ENCODE assay signal across 8 cellular contexts in the genomic region with DNA sequence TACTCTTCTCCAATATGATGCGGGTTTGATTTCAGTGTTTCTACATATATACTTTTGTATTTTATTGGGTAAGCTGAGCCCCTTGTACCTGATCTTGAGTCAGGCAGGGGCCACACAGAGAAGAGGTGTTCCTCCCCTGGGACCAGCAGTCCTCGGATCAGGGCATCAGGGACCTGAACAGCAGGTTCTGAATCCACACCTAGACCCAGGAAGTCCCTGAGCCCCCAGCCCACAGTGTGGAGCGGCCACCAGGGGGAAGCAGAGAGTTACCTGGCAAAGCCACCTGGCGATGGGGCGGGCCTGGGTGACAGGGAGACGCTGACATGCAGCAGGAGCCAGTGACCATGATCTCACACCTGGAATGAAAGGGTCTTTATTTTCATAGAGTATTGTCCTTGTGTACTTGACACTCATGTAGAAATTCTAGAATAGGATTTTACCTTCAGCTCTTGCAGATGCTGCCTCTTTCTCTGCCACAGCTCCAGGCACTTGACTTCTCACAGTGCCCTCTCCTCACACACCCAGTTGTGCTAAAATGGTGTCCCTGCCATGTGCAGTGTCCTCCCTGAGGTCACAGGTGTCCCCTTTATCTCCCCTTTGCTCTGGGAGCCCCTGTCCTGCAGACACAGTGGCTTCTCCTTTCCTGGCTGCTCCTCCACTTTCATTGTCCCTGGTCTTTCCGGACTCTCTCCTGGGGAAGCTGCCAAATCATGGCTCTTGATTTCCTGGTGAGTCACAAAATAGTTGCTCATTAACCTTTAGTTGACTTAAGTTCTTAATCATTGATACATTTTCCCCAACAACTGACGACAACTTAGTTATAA. TPM values are rescaled to one million over a fixed set of nuclear protein-coding genes. Genes with fewer than 3 reads are reported as not detected.
DNase-seq lines count a peak whose midpoint lies in the region; ATAC-seq and TF ChIP-seq lines count a peak whose summit lies in the region.

No MANE protein-coding gene starts in this region.

- TF ChIP-seq POLR2A in GM18505 (IDR thresholded peaks at IDR 0.05; ENCODE audit: borderline replicate concordance, extremely low read depth, insufficient read depth, insufficient read length), result no peak

- H3K36me3 ChIP-seq in BE2C, result no peaks in the 10 kb centered on the region

- in situ Hi-C loops in SK-MEL-5 (cut with HindIII; ENCODE audit: low pct_unique_long_range_greater_than_20kb, low sequenced_read_pairs), result no loop called here

- no peaks in the 10 kb centered on the region for H3K9me3 ChIP-seq in BE2C

- H3K4me3 ChIP-seq in BE2C (ENCODE audit: low read depth, low read length), result no peak overlapping the region

- TF ChIP-seq CTCF in BE2C (IDR thresholded peaks at IDR 0.05; ENCODE audit: low read depth, low read length), result peak; percentile 76

- no peaks in the 10 kb centered on the region for H3K4me1 ChIP-seq in BE2C

- ATAC-seq in HG03159 (IDR thresholded peaks at IDR 0.05; ENCODE audit: unreplicated experiment), result peak; percentile 54
- ATAC-seq in left colon, result peak; percentile 93
- ATAC-seq in HG03432 (IDR thresholded peaks at IDR 0.05; ENCODE audit: unreplicated experiment), result no peak
- no peak for ATAC-seq in GM18505 (IDR thresholded peaks at IDR 0.05; ENCODE audit: unreplicated experiment)

- no peaks in the 10 kb centered on the region for H3K27me3 ChIP-seq in BE2C

- DNase-seq in BE2C, result peak; percentile 64
- peak; percentile 51 for DNase-seq in SK-MEL-5 (ENCODE audit: low read depth, low spot score)
- DNase-seq in activated naive CD8-positive, alpha-beta T cell treated with anti-CD3 and anti-CD28 coated beads, Interleukin-2, amount 50 U/mL, for 16 hours (ENCODE audit: low read depth, low spot score), result peak; percentile 25
- DNase-seq in left colon, result peak; percentile 77 to 87
- peak; percentile 21 to 24 for DNase-seq in stimulated activated CD8-positive, alpha-beta memory T cell treated with anti-CD3 and anti-CD28 coated beads, Interleukin-15, amount 100 ng/mL, for 4 hours (ENCODE audit: low read depth in 2 of 2)

- intact Hi-C loops in left colon (cut with DNase I, micrococcal nuclease), result no loop called here

RNA-seq across cellular contexts. Expression of a gene that starts 48.5 kb away (rescaled TPM):
- polyA plus RNA-seq in BE2C (2012; ENCODE audit: insufficient read depth, insufficient read length, low read depth), result not detected
- not detected in 2 replicates for total RNA-seq in SK-MEL-5 (2014; rRNA removed; shearing (Covaris generic))
- polyA plus RNA-seq in SK-MEL-5 (2015; cell fraction: cytosol; rRNA removed), result not detected in 2 replicates
- polyA plus RNA-seq in SK-MEL-5 (2015; cell fraction: nucleus; rRNA removed), result not detected in 2 replicates
- under 1 TPM in 1 of 2 donors, not detected in 1; 0.45 TPM for total RNA-seq in left colon

Comparison
In these comparisons a context has a peak if more than half of its experiments do, and no peak if none do; other contexts are left out.
1. DNase-seq: peak in every context shown above with its lines; median percentile 82 in left colon; 64 in BE2C; 51 in SK-MEL-5; 25 in activated naive CD8-positive, alpha-beta T cell treated with anti-CD3 and anti-CD28 coated beads, Interleukin-2, amount 50 U/mL, for 16 hours; 22 in stimulated activated CD8-positive, alpha-beta memory T cell treated with anti-CD3 and anti-CD28 coated beads, Interleukin-15, amount 100 ng/mL, for 4 hours.
2. ATAC-seq: peak in HG03159 (single experiment) and left colon (single experiment); none in HG03432 (single experiment) and GM18505 (single experiment).